In the genomic region with DNA sequence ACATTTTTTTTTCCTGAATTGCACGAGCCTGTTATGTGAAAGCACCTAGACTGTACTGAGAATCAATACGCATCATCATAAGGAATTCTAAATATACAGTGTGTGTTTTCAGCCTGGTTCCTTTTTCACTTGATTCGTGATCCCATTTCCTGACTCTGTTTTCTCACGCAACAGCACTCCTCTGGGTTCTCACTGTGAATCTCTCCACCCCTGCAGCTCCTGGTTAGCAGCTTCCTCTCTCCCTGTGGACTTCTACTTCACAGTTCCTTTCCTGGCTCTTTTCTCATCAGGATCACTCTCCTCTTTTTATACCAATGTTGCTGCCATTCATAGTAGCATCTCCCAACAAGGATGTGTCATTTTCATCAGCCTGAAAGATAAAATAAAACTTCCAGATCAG, we compare ENCODE assay signal across 21 cellular contexts.
DNase-seq lines count a peak whose midpoint lies in the region; ATAC-seq and TF ChIP-seq lines count a peak whose summit lies in the region.
"Had no signal": no experiment of that assay in that cellular context is flagged by ENCODE, and none has a peak within 500 bp of the region (broad histone marks: within the 10 kb centered on the region; RNA-seq: fewer than 3 reads in every experiment).

No MANE protein-coding gene starts in this region.

- H3K27me3 Mint-ChIP-seq in endothelial cell (ENCODE audit: unreplicated experiment) = no peaks in the 10 kb centered on the region
- H3K27me3 Mint-ChIP-seq: activated CD4-positive, alpha-beta memory T cell treated with anti-CD3 and anti-CD28 coated beads for 36 hours; activated naive CD8-positive, alpha-beta T cell treated with anti-CD3 and anti-CD28 coated beads for 36 hours; CD4-positive, alpha-beta T cell had no signal

- no peaks in the 10 kb centered on the region for H3K36me3 Mint-ChIP-seq in endothelial cell (ENCODE audit: low read depth, unreplicated experiment)
- H3K36me3 Mint-ChIP-seq: activated CD4-positive, alpha-beta memory T cell treated with anti-CD3 and anti-CD28 coated beads for 36 hours; activated naive CD8-positive, alpha-beta T cell treated with anti-CD3 and anti-CD28 coated beads for 36 hours had no signal

- H3K4me1 Mint-ChIP-seq in endothelial cell (ENCODE audit: unreplicated experiment) = peaks cover 5% of the 10 kb centered on the region
- H3K4me1 Mint-ChIP-seq: activated naive CD8-positive, alpha-beta T cell treated with anti-CD3 and anti-CD28 coated beads for 36 hours had no signal

- DNase-seq in HT1080 (ENCODE audit: low read depth) = peak; percentile 15
- DNase-seq in SHP77 (lab: John Stamatoyannopoulos, UW) = peak; percentile 14 to 41
- DNase-seq in endothelial cell (ENCODE audit: low spot score) = peak; percentile 6
- DNase-seq in putamen (ENCODE audit: low spot score) = peak; percentile 7
- no peak for DNase-seq in GM19238 (ENCODE audit: insufficient read length, low spot score)
- DNase-seq in central memory CD4-positive, alpha-beta T cell = no peak
- DNase-seq: activated CD4-positive, alpha-beta memory T cell treated with anti-CD3 and anti-CD28 coated beads for 36 hours; activated effector memory CD4-positive, alpha-beta T cell treated with Interleukin-2 at 50 U/mL for 16 hours; activated naive CD8-positive, alpha-beta T cell treated with anti-CD3 and anti-CD28 coated beads for 36 hours; CD4-positive, alpha-beta T cell; islet precursor cell; left ventricle myocardium superior; mucosa of descending colon; MV-4-11; NCI-H345; SIG-M5; stimulated activated CD8-positive, alpha-beta memory T cell treated with anti-CD3 and anti-CD28 coated beads, Interleukin-4, amount 100 ng/mL, for 48 hours; transverse colon had no signal

- ATAC-seq in GM19351 (IDR thresholded peaks at IDR 0.05; ENCODE audit: unreplicated experiment) = no peak
- ATAC-seq: gastroesophageal sphincter, left ventricle myocardium superior, mucosa of descending colon had no signal

- H3K4me3 Mint-ChIP-seq in endothelial cell (ENCODE audit: unreplicated experiment) = no peak overlapping the region
- H3K4me3 Mint-ChIP-seq: activated CD4-positive, alpha-beta memory T cell treated with anti-CD3 and anti-CD28 coated beads for 36 hours; activated naive CD8-positive, alpha-beta T cell treated with anti-CD3 and anti-CD28 coated beads for 36 hours; CD4-positive, alpha-beta T cell; nephron had no signal

- H3K27ac Mint-ChIP-seq in endothelial cell (ENCODE audit: unreplicated experiment) = no peak overlapping the region
- H3K27ac Mint-ChIP-seq: activated CD4-positive, alpha-beta memory T cell treated with anti-CD3 and anti-CD28 coated beads for 36 hours; activated naive CD8-positive, alpha-beta T cell treated with anti-CD3 and anti-CD28 coated beads for 36 hours; CD4-positive, alpha-beta T cell; nephron had no signal

- no peak for TF ChIP-seq CTCF in endothelial cell (IDR thresholded peaks at IDR 0.05; ENCODE audit: unreplicated experiment)

- H3K9me3 Mint-ChIP-seq in endothelial cell (ENCODE audit: unreplicated experiment) = no peaks in the 10 kb centered on the region
- H3K9me3 Mint-ChIP-seq: nephron had no signal

Comparison
In these comparisons a context has a peak if more than half of its experiments do, and no peak if none do; other contexts are left out.
1. DNase-seq: peak in HT1080 (single experiment), SHP77 (2 of 2), endothelial cell (single experiment) and putamen (single experiment); none in GM19238 (single experiment) and central memory CD4-positive, alpha-beta T cell (single experiment).